Comparison of ENCODE assay signal across 8 cellular contexts in the genomic region with DNA sequence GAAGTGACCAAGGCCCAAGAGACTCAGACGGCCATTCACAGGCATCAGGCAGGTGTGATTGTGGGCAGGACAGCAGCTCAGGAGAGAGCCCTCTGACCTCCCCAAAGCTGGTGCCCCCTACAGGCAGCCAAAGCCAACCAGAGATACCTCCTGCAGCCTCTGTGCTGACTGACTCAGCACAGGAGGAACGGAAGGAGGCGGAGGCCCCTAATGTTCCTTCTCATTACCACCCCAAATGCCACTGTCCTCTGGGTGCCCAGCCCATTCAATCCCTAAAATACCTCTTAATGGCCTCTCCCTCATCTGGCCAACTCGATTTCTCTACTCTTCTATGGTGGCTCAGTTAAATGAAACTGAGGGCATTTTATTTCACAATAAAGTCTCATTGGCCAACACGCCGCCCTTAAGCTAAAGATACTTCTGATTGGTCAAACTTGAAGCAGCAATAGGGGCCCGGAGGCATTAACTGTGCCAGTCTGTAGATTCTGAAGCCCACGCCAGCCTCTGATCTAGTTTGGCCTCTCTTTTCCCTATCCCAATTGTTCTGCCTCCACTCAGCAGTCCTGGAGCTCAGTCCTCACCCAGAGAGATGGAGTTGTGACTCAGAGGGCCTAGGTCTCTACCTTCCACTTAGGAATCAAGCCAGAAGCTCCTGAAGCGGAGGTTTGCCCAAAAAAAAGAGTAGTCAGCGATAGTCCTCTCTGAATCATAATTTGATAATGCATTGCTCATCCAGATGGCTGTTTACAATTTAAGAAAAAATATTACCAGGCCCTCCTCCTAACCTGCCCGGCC. TPM values are rescaled to one million over a fixed set of nuclear protein-coding genes. Genes with fewer than 3 reads are reported as not detected.
A peak's percentile ranks its signal among the peaks of the same experiment; 100 is the strongest.
DNase-seq lines count a peak whose midpoint lies in the region; ATAC-seq, FAIRE-seq and TF ChIP-seq lines count a peak whose summit lies in the region.

No MANE protein-coding gene starts in this region.

- H3K36me3 Mint-ChIP-seq in activated CD8-positive, alpha-beta T cell treated with anti-CD3 and anti-CD28 coated beads, Interleukin-2, amount 10 ng/mL, durations not matched to agents 7 days and 5 days (ENCODE audit: low read depth), result peaks cover 49% of the 10 kb centered on the region

- peak; percentile 7 for DNase-seq in DMS153 (lab: John Stamatoyannopoulos, UW)
- DNase-seq in DMS153 treated with DMSO at 0.1 percent for 48 hours (lab: John Stamatoyannopoulos, UW; ENCODE audit: unreplicated experiment), result no peak
- peak; percentile 40 for DNase-seq in H54 (ENCODE audit: insufficient read length, low spot score)
- peak; percentile 31 for DNase-seq in LoVo (ENCODE audit: low spot score)
- DNase-seq in activated CD8-positive, alpha-beta T cell treated with anti-CD3 and anti-CD28 coated beads, Interleukin-2, amount 10 ng/mL, durations not matched to agents 7 days and 5 days, result peak; percentile 75
- DNase-seq in esophagus squamous epithelium (lab: John Stamatoyannopoulos, UW), result no peak
- DNase-seq in osteoblast (ENCODE audit: insufficient read length, low spot score, missing footprints), result peak; percentile 92
- no peak for DNase-seq in T1000 (lab: John Stamatoyannopoulos, UW)

- TF ChIP-seq CTCF in esophagus squamous epithelium (IDR thresholded peaks at IDR 0.05) (peak in 3 of 6 experiments; percentile 34 to 43 (median 37)), osteoblast (IDR thresholded peaks at IDR 0.05; ENCODE audit: extremely low read depth, low read depth, low read length) (peak; percentile 42)

- FAIRE-seq in H54 (lab: Jason Lieb, UNC), result no peak

- no peaks in the 10 kb centered on the region for H3K27me3 ChIP-seq in esophagus squamous epithelium
- no peaks in the 10 kb centered on the region for H3K27me3 ChIP-seq in osteoblast (ENCODE audit: insufficient read depth, low read length)

- peaks cover 23 to 74% (median 52%) of the 10 kb centered on the region in 3 donors for H3K4me1 ChIP-seq in esophagus squamous epithelium
- peaks cover 24% of the 10 kb centered on the region for H3K4me1 ChIP-seq in osteoblast (ENCODE audit: insufficient read depth, low read length)

- POLR2A ChIA-PET in activated CD8-positive, alpha-beta T cell treated with anti-CD3 and anti-CD28 coated beads, Interleukin-2, amount 10 ng/mL, durations not matched to agents 7 days and 5 days (lab: Charles Lee), result interaction anchor here (1.0 to 3.7 kb wide), 7 partner anchors 9 to 183 kb away, joined by 3 to 61 read pairs (median 7); a partner anchor contains a TSS

- CTCF ChIA-PET in activated CD8-positive, alpha-beta T cell treated with anti-CD3 and anti-CD28 coated beads, Interleukin-2, amount 10 ng/mL, durations not matched to agents 7 days and 5 days (lab: Charles Lee), result interaction anchor here (0.7 to 8.7 kb wide), 18 partner anchors 9 to 541 kb away, joined by 3 to 98 read pairs (median 4); a partner anchor contains a TSS

- TF ChIP-seq POLR2A in H54 (IDR thresholded peaks at IDR 0.05; ENCODE audit: low read depth, low read length) (no peak), esophagus squamous epithelium (IDR thresholded peaks at IDR 0.05) (peak in 1 of 4 donors; percentile 33)

- WGBS in esophagus squamous epithelium, 2 donors, result 38 to 41% methylated on average over 11 of the region's 11 CpGs

- H3K9me3 ChIP-seq in esophagus squamous epithelium, result no peaks in the 10 kb centered on the region
- H3K9me3 ChIP-seq in osteoblast (ENCODE audit: low read depth, low read length), result no peaks in the 10 kb centered on the region

- H3K27ac ChIP-seq in esophagus squamous epithelium (peak overlapping the region; percentile 95 to 99 (median 97)), osteoblast (ENCODE audit: low read depth, low read length) (peak overlapping the region; percentile 89)

- H3K4me3 ChIP-seq in esophagus squamous epithelium (peak overlapping the region; percentile 72 to 95 (median 82)), osteoblast (ENCODE audit: insufficient read depth, low read length) (peak overlapping the region; percentile 90)

- intact Hi-C loops in esophagus squamous epithelium (cut with DNase I), result loop anchor here (10.0 kb wide), 2 partner anchors 185 to 485 kb away; a partner anchor contains a TSS

- H2AFZ ChIP-seq in osteoblast (ENCODE audit: low read length), result peak overlapping the region; percentile 87

- peaks cover 26 to 45% (median 27%) of the 10 kb centered on the region in 3 donors for H3K36me3 ChIP-seq in esophagus squamous epithelium
- H3K36me3 ChIP-seq in osteoblast (ENCODE audit: insufficient read depth, low read length), result peaks cover 38% of the 10 kb centered on the region

- peak overlapping the region; percentile 94 for H3K4me3 Mint-ChIP-seq in activated CD8-positive, alpha-beta T cell treated with anti-CD3 and anti-CD28 coated beads, Interleukin-2, amount 10 ng/mL, durations not matched to agents 7 days and 5 days

- H3K27me3 Mint-ChIP-seq in activated CD8-positive, alpha-beta T cell treated with anti-CD3 and anti-CD28 coated beads, Interleukin-2, amount 10 ng/mL, durations not matched to agents 7 days and 5 days (ENCODE audit: low read depth), result no peaks in the 10 kb centered on the region

- peaks cover 16% of the 10 kb centered on the region for H4K20me1 ChIP-seq in osteoblast (ENCODE audit: insufficient read depth, low read length)

- no peaks in the 10 kb centered on the region for H3K9me3 Mint-ChIP-seq in activated CD8-positive, alpha-beta T cell treated with anti-CD3 and anti-CD28 coated beads, Interleukin-2, amount 10 ng/mL, durations not matched to agents 7 days and 5 days (ENCODE audit: insufficient read depth)

- peak overlapping the region; percentile 94 for H3K27ac Mint-ChIP-seq in activated CD8-positive, alpha-beta T cell treated with anti-CD3 and anti-CD28 coated beads, Interleukin-2, amount 10 ng/mL, durations not matched to agents 7 days and 5 days

- peaks cover 28% of the 10 kb centered on the region for H3K79me2 ChIP-seq in osteoblast (ENCODE audit: insufficient read depth, low read length)

- peak overlapping the region; percentile 88 for H3K4me2 ChIP-seq in osteoblast (ENCODE audit: insufficient read depth, low read length)

- peak; percentile 42 for ATAC-seq in activated CD8-positive, alpha-beta T cell treated with anti-CD3 and anti-CD28 coated beads, Interleukin-2, amount 10 ng/mL, durations not matched to agents 7 days and 5 days

- H3K4me1 Mint-ChIP-seq in activated CD8-positive, alpha-beta T cell treated with anti-CD3 and anti-CD28 coated beads, Interleukin-2, amount 10 ng/mL, durations not matched to agents 7 days and 5 days (ENCODE audit: low read depth), result peaks cover 50% of the 10 kb centered on the region

RNA-seq across cellular contexts. Expression of a gene that starts 1.2 kb away (rescaled TPM):
- total RNA-seq in activated CD8-positive, alpha-beta T cell treated with anti-CD3 and anti-CD28 coated beads, Interleukin-2, amount 10 ng/mL, durations not matched to agents 7 days and 5 days, result 10 to 100 TPM; 35.2 to 36.9 TPM
- total RNA-seq in esophagus squamous epithelium (10 to 100 TPM; 19.0 to 53.8 (median 35.4) TPM), osteoblast (29.8 and 35.5 TPM in 2 replicates)

RNA-seq across cellular contexts. Expression of a gene that starts 21.5 kb away (rescaled TPM):
- 10 to 100 TPM; 12.6 to 12.7 TPM for total RNA-seq in activated CD8-positive, alpha-beta T cell treated with anti-CD3 and anti-CD28 coated beads, Interleukin-2, amount 10 ng/mL, durations not matched to agents 7 days and 5 days
- total RNA-seq in esophagus squamous epithelium, result 1 to 10 TPM in 3 of 4 donors, under 1 TPM in 1; 0.57 to 9.5 (median 5.2) TPM
- total RNA-seq in osteoblast, result 13.8 and 14.1 TPM in 2 replicates

RNA-seq across cellular contexts. Expression of a gene that starts 42.0 kb away (rescaled TPM):
- total RNA-seq in activated CD8-positive, alpha-beta T cell treated with anti-CD3 and anti-CD28 coated beads, Interleukin-2, amount 10 ng/mL, durations not matched to agents 7 days and 5 days, result 10 to 100 TPM; 10.0 to 11.5 TPM
- 10 to 100 TPM; 19.6 to 29.0 (median 24.3) TPM for total RNA-seq in esophagus squamous epithelium
- 7.1 and 8.7 TPM in 2 replicates for total RNA-seq in osteoblast

Comparison
In these comparisons a context has a peak if more than half of its experiments do, and no peak if none do; other contexts are left out.
1. DNase-seq: peak in DMS153 (single experiment), H54 (single experiment), LoVo (single experiment), activated CD8-positive, alpha-beta T cell treated with anti-CD3 and anti-CD28 coated beads, Interleukin-2, amount 10 ng/mL, durations not matched to agents 7 days and 5 days (single experiment) and osteoblast (single experiment); none in DMS153 treated with DMSO at 0.1 percent for 48 hours (single experiment), esophagus squamous epithelium (single experiment) and T1000 (single experiment).